In genomic region chr12:6215120-6215807, GRCh38 we compare ENCODE assay signal across 9 cellular contexts. TPM values are rescaled to one million over a fixed set of nuclear protein-coding genes. Genes with fewer than 3 reads are reported as not detected.
DNase-seq lines count a peak whose midpoint lies in the region; ATAC-seq and TF ChIP-seq lines count a peak whose summit lies in the region.
"Had no signal": no experiment of that assay in that cellular context is flagged by ENCODE, and none has a peak within 500 bp of the region (broad histone marks: within the 10 kb centered on the region; RNA-seq: fewer than 3 reads in every experiment).

No MANE protein-coding gene starts in this region.

- H3K27ac ChIP-seq in endodermal cell (ENCODE audit: low read depth, low read length) (no peak overlapping the region), upper lobe of right lung (peak overlapping the region; percentile 88)

- peak overlapping the region; percentile 84 for H3K27ac Mint-ChIP-seq in activated CD4-positive, alpha-beta T cell treated with anti-CD3 and anti-CD28 coated beads, Interleukin-2, amount 10 ng/mL, durations not matched to agents 24 days and 14 days
- H3K27ac Mint-ChIP-seq in endodermal cell = peak overlapping the region; percentile 94
- no peak overlapping the region for H3K27ac Mint-ChIP-seq in effector memory CD8-positive, alpha-beta T cell

- no peak for DNase-seq in activated CD4-positive, alpha-beta T cell treated with anti-CD3 and anti-CD28 coated beads, Interleukin-2, amount 10 ng/mL, durations not matched to agents 24 days and 14 days
- DNase-seq in activated CD4-positive, alpha-beta T cell treated with anti-CD3 and anti-CD28 coated beads, Interleukin-2, amount 50 U/mL, for 1 hour = no peak
- peak; percentile 91 for DNase-seq in endodermal cell
- DNase-seq in upper lobe of right lung = no peak
- no peak for DNase-seq in effector memory CD8-positive, alpha-beta T cell
- no peak for DNase-seq in NCI-H524 treated with DMSO at 0.1 percent for 48 hours (lab: John Stamatoyannopoulos, UW)
- no peak for DNase-seq in activated T-cell treated with anti-CD3 and anti-CD28 coated beads, Interleukin-2, amount 50 U/mL, for 1 hour
- DNase-seq: activated CD4-positive, alpha-beta T cell treated with anti-CD3 and anti-CD28 coated beads for 48 hours had no signal

- TF ChIP-seq CTCF in endodermal cell (conservative IDR thresholded peaks at IDR 0.05) (no peak), upper lobe of right lung (IDR thresholded peaks at IDR 0.05) (no peak)

- H3K9me3 Mint-ChIP-seq in activated CD4-positive, alpha-beta T cell treated with anti-CD3 and anti-CD28 coated beads, Interleukin-2, amount 10 ng/mL, durations not matched to agents 24 days and 14 days = no peaks in the 10 kb centered on the region
- no peaks in the 10 kb centered on the region for H3K9me3 Mint-ChIP-seq in endodermal cell
- no peaks in the 10 kb centered on the region for H3K9me3 Mint-ChIP-seq in effector memory CD8-positive, alpha-beta T cell

- no peak overlapping the region for H3K9ac ChIP-seq in endodermal cell (ENCODE audit: extremely low read depth, low read length, poor library complexity, severe bottlenecking)
- H3K9ac ChIP-seq in mucosa of stomach (ENCODE audit: low read length) = peak overlapping the region; percentile 60

- H3K4me1 ChIP-seq in endodermal cell (ENCODE audit: control insufficient read depth, insufficient read depth, low read length) = peaks cover 8% of the 10 kb centered on the region
- H3K4me1 ChIP-seq in mucosa of stomach (ENCODE audit: control insufficient read depth, insufficient read depth, low read length) = peaks cover 69% of the 10 kb centered on the region
- peaks cover 67% of the 10 kb centered on the region for H3K4me1 ChIP-seq in upper lobe of right lung

- ATAC-seq in upper lobe of right lung = peak; percentile 5
- ATAC-seq in effector memory CD8-positive, alpha-beta T cell (replicated peaks) = no peak

- 42 to 46% methylated on average over 3 to 10 of the region's 10 CpGs for WGBS in endodermal cell (ENCODE audit: insufficient coverage in 1 of 2, insufficient read length in 1 of 2), 2 experiments

- H3K36me3 ChIP-seq in endodermal cell (ENCODE audit: control insufficient read depth, insufficient read depth, low read length) (no peaks in the 10 kb centered on the region), mucosa of stomach (ENCODE audit: control insufficient read depth, insufficient read depth, low read length) (no peaks in the 10 kb centered on the region), upper lobe of right lung (peaks cover 17% of the 10 kb centered on the region)

- H3K27me3 ChIP-seq in endodermal cell (ENCODE audit: control insufficient read depth, insufficient read depth, low read length, poor library complexity, severe bottlenecking) = no peaks in the 10 kb centered on the region
- no peaks in the 10 kb centered on the region for H3K27me3 ChIP-seq in mucosa of stomach (ENCODE audit: control insufficient read depth, insufficient read depth, low read length)
- H3K27me3 ChIP-seq in upper lobe of right lung = no peaks in the 10 kb centered on the region

- no peaks in the 10 kb centered on the region for H3K27me3 Mint-ChIP-seq in activated CD4-positive, alpha-beta T cell treated with anti-CD3 and anti-CD28 coated beads, Interleukin-2, amount 10 ng/mL, durations not matched to agents 24 days and 14 days
- no peaks in the 10 kb centered on the region for H3K27me3 Mint-ChIP-seq in endodermal cell (ENCODE audit: insufficient read depth)
- H3K27me3 Mint-ChIP-seq in effector memory CD8-positive, alpha-beta T cell = peaks cover 12 to 73% of the 10 kb centered on the region in 2 donors

- intact Hi-C loops in activated CD4-positive, alpha-beta T cell treated with anti-CD3 and anti-CD28 coated beads, Interleukin-2, amount 10 ng/mL, durations not matched to agents 24 days and 14 days (cut with micrococcal nuclease) = no loop called here
- intact Hi-C loops in upper lobe of right lung (cut with DNase I) = no loop called here

- peaks cover 48% of the 10 kb centered on the region for H3K4me1 Mint-ChIP-seq in activated CD4-positive, alpha-beta T cell treated with anti-CD3 and anti-CD28 coated beads, Interleukin-2, amount 10 ng/mL, durations not matched to agents 24 days and 14 days
- H3K4me1 Mint-ChIP-seq in endodermal cell = peaks cover 58% of the 10 kb centered on the region
- no peaks in the 10 kb centered on the region for H3K4me1 Mint-ChIP-seq in effector memory CD8-positive, alpha-beta T cell (ENCODE audit: low read depth in 2 of 2)

- no peak overlapping the region for H3K4me3 ChIP-seq in endodermal cell (ENCODE audit: low read length)
- H3K4me3 ChIP-seq in mucosa of stomach (ENCODE audit: low read length) = no peak overlapping the region
- H3K4me3 ChIP-seq in upper lobe of right lung = no peak overlapping the region

- H3K36me3 Mint-ChIP-seq in activated CD4-positive, alpha-beta T cell treated with anti-CD3 and anti-CD28 coated beads, Interleukin-2, amount 10 ng/mL, durations not matched to agents 24 days and 14 days (ENCODE audit: low read depth) = no peaks in the 10 kb centered on the region
- peaks cover 7% of the 10 kb centered on the region for H3K36me3 Mint-ChIP-seq in endodermal cell (ENCODE audit: low read depth)
- H3K36me3 Mint-ChIP-seq in effector memory CD8-positive, alpha-beta T cell (ENCODE audit: insufficient read depth) = peaks cover 5% of the 10 kb centered on the region

- no peak overlapping the region for H3K4me3 Mint-ChIP-seq in activated CD4-positive, alpha-beta T cell treated with anti-CD3 and anti-CD28 coated beads, Interleukin-2, amount 10 ng/mL, durations not matched to agents 24 days and 14 days
- H3K4me3 Mint-ChIP-seq in endodermal cell = peak overlapping the region; percentile 9
- H3K4me3 Mint-ChIP-seq in effector memory CD8-positive, alpha-beta T cell = no peak overlapping the region

- H3K9me3 ChIP-seq in endodermal cell (ENCODE audit: control insufficient read depth, low read length) = no peaks in the 10 kb centered on the region
- no peaks in the 10 kb centered on the region for H3K9me3 ChIP-seq in mucosa of stomach (ENCODE audit: control insufficient read depth, low read length)
- no peaks in the 10 kb centered on the region for H3K9me3 ChIP-seq in upper lobe of right lung

RNA-seq across cellular contexts. Expression of gene CD9, which starts 15.1 kb away (rescaled TPM):
- 35.6 and 40.5 TPM in 2 replicates for total RNA-seq in activated CD4-positive, alpha-beta T cell treated with anti-CD3 and anti-CD28 coated beads, Interleukin-2, amount 10 ng/mL, durations not matched to agents 24 days and 14 days
- total RNA-seq in endodermal cell = 10 to 100 TPM; 33.5 to 99.1 TPM
- 26.5 TPM for polyA plus RNA-seq in endodermal cell (2013, experiment 1 of 2)
- 22.0 TPM for polyA plus RNA-seq in endodermal cell (2013, experiment 2 of 2)
- total RNA-seq in upper lobe of right lung = 445 TPM

Comparison
In these comparisons a context has a peak if more than half of its experiments do, and no peak if none do; other contexts are left out.
1. H3K27ac Mint-ChIP-seq: peak in activated CD4-positive, alpha-beta T cell treated with anti-CD3 and anti-CD28 coated beads, Interleukin-2, amount 10 ng/mL, durations not matched to agents 24 days and 14 days (single experiment) and endodermal cell (single experiment); none in effector memory CD8-positive, alpha-beta T cell (0 of 2).